Comparison of ENCODE assay signal across 21 cellular contexts in the genomic region with DNA sequence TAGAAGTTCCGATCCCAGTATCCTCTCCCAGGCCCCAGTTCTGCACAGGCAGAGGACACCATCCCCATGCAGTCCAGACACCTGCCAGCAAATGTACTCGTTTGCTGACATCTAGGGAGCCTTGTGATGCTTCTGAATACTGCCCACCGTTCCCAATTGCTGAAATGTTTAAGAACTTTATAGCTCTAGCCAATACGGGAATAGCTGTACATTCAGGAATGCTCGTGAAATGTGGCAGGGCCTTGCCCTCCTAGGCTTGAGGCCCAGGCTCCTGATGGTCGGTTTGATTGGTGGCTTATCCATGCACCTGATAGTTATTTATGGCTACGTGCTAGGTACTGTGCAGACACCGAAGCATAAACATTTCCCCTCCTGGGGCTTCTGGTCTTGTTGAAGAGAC.
A peak's percentile ranks its signal among the peaks of the same experiment; 100 is the strongest.
DNase-seq lines count a peak whose midpoint lies in the region; ATAC-seq and TF ChIP-seq lines count a peak whose summit lies in the region.
"Had no signal": no experiment of that assay in that cellular context is flagged by ENCODE, and none has a peak within 500 bp of the region (broad histone marks: within the 10 kb centered on the region; RNA-seq: fewer than 3 reads in every experiment).

No MANE protein-coding gene starts in this region.

- no peaks in the 10 kb centered on the region for H3K36me3 ChIP-seq in CD4-positive, CD25-positive, alpha-beta regulatory T cell (ENCODE audit: control insufficient read depth, insufficient read depth, low read length)
- H3K36me3 ChIP-seq in Caco-2 (ENCODE audit: control insufficient read depth, insufficient read depth, low read length) = no peaks in the 10 kb centered on the region
- H3K36me3 ChIP-seq in esophagus muscularis mucosa = no peaks in the 10 kb centered on the region
- H3K36me3 ChIP-seq in H7 (replicated peaks; ENCODE audit: control insufficient read depth, insufficient read depth, low read length) = no peaks in the 10 kb centered on the region
- H3K36me3 ChIP-seq: HAP-1 had no signal

- POLR2A ChIA-PET in Caco-2 (lab: Charles Lee) = no interaction called here

- H3K4me1 Mint-ChIP-seq in CD4-positive, CD25-positive, alpha-beta regulatory T cell = peaks cover 0 to 24% (median 13%) of the 10 kb centered on the region in 4 donors
- no peaks in the 10 kb centered on the region for H3K4me1 Mint-ChIP-seq in Caco-2 (ENCODE audit: low read depth, unreplicated experiment)
- H3K4me1 Mint-ChIP-seq in activated T-helper 17 cell treated with anti-CD3 and anti-CD28 coated beads, Interleukin-2, amount 50 U/mL, for 72 hours = peaks cover 19% of the 10 kb centered on the region
- H3K4me1 Mint-ChIP-seq in type B pancreatic cell (ENCODE audit: unreplicated experiment) = no peaks in the 10 kb centered on the region
- H3K4me1 Mint-ChIP-seq: B cell had no signal

- CTCF ChIA-PET in Caco-2 (lab: Charles Lee) = no interaction called here

- H3K27ac ChIP-seq in CD4-positive, CD25-positive, alpha-beta regulatory T cell (ENCODE audit: insufficient read depth, low read length, poor library complexity, severe bottlenecking) = no peak overlapping the region
- H3K27ac ChIP-seq in esophagus muscularis mucosa (replicated peaks in 1 of 4) = no peak overlapping the region
- H3K27ac ChIP-seq: C4-2B, GM23248, RWPE1 had no signal

- H3K9me3 ChIP-seq in CD4-positive, CD25-positive, alpha-beta regulatory T cell (ENCODE audit: control insufficient read depth in 2 of 2, low read length in 2 of 2) = no peaks in the 10 kb centered on the region
- H3K9me3 ChIP-seq in Caco-2 = no peaks in the 10 kb centered on the region
- no peaks in the 10 kb centered on the region for H3K9me3 ChIP-seq in esophagus muscularis mucosa
- H3K9me3 ChIP-seq: HAP-1 had no signal

- no peaks in the 10 kb centered on the region for H3K27me3 ChIP-seq in CD4-positive, CD25-positive, alpha-beta regulatory T cell (ENCODE audit: control insufficient read depth, insufficient read depth, low read length)
- H3K27me3 ChIP-seq in Caco-2 (replicated peaks; ENCODE audit: control insufficient read depth, insufficient read depth, low read length) (no peaks in the 10 kb centered on the region), esophagus muscularis mucosa (no peaks in the 10 kb centered on the region), H7 (ENCODE audit: control insufficient read depth, insufficient read depth, low read length) (no peaks in the 10 kb centered on the region)

- no peaks in the 10 kb centered on the region for H3K9me3 Mint-ChIP-seq in CD4-positive, CD25-positive, alpha-beta regulatory T cell
- H3K9me3 Mint-ChIP-seq in Caco-2 (ENCODE audit: unreplicated experiment) = no peaks in the 10 kb centered on the region
- no peaks in the 10 kb centered on the region for H3K9me3 Mint-ChIP-seq in activated T-helper 17 cell treated with anti-CD3 and anti-CD28 coated beads, Interleukin-2, amount 50 U/mL, for 72 hours
- H3K9me3 Mint-ChIP-seq in type B pancreatic cell = no peaks in the 10 kb centered on the region

- TF ChIP-seq CTCF in Caco-2 (IDR thresholded peaks at IDR 0.05; ENCODE audit: insufficient read depth in 1 of 2, low read depth in 1 of 2, low read length in 1 of 2, severe bottlenecking in 1 of 2, unreplicated experiment in 1 of 2) (no peak), type B pancreatic cell (conservative IDR thresholded peaks at IDR 0.05) (no peak), esophagus muscularis mucosa (IDR thresholded peaks at IDR 0.05) (no peak)

- no peak for TF ChIP-seq POLR2A in esophagus muscularis mucosa (IDR thresholded peaks at IDR 0.05; ENCODE audit: low read depth)

- ATAC-seq in CD4-positive, CD25-positive, alpha-beta regulatory T cell (ENCODE audit: low read depth in 2 of 2) = no peak
- ATAC-seq in activated T-helper 17 cell treated with anti-CD3 and anti-CD28 coated beads, Interleukin-2, amount 50 U/mL, for 72 hours (replicated peaks) = no peak
- ATAC-seq in left colon = no peak

- intact Hi-C loops in Caco-2 (cut with micrococcal nuclease; ENCODE audit: unreplicated experiment) (no loop called here), left colon (cut with DNase I, micrococcal nuclease) (no loop called here), esophagus muscularis mucosa (cut with DNase I) (no loop called here)

- no TSS peak for BruUV-seq in Caco-2 (replicated peaks; lab: Mats Ljungman, UMichigan)

- H3K36me3 Mint-ChIP-seq in CD4-positive, CD25-positive, alpha-beta regulatory T cell = peaks cover 15% of the 10 kb centered on the region
- H3K36me3 Mint-ChIP-seq in Caco-2 (ENCODE audit: insufficient read depth, unreplicated experiment) = no peaks in the 10 kb centered on the region
- peaks cover 24% of the 10 kb centered on the region for H3K36me3 Mint-ChIP-seq in activated T-helper 17 cell treated with anti-CD3 and anti-CD28 coated beads, Interleukin-2, amount 50 U/mL, for 72 hours (ENCODE audit: low read depth)
- no peaks in the 10 kb centered on the region for H3K36me3 Mint-ChIP-seq in type B pancreatic cell

- H3K4me3 Mint-ChIP-seq in CD4-positive, CD25-positive, alpha-beta regulatory T cell = no peak overlapping the region
- no peak overlapping the region for H3K4me3 Mint-ChIP-seq in Caco-2 (ENCODE audit: unreplicated experiment)
- H3K4me3 Mint-ChIP-seq in activated T-helper 17 cell treated with anti-CD3 and anti-CD28 coated beads, Interleukin-2, amount 50 U/mL, for 72 hours = no peak overlapping the region
- H3K4me3 Mint-ChIP-seq in type B pancreatic cell = no peak overlapping the region
- H3K4me3 Mint-ChIP-seq: B cell had no signal

- no peaks in the 10 kb centered on the region for H3K4me1 ChIP-seq in CD4-positive, CD25-positive, alpha-beta regulatory T cell (ENCODE audit: control insufficient read depth, insufficient read depth, low read length, poor library complexity, severe bottlenecking)
- H3K4me1 ChIP-seq in Caco-2 = no peaks in the 10 kb centered on the region
- peaks cover 0 to 34% (median 25%) of the 10 kb centered on the region in 4 donors for H3K4me1 ChIP-seq in esophagus muscularis mucosa
- H3K4me1 ChIP-seq: HAP-1 had no signal

- DNase-seq in CD4-positive, CD25-positive, alpha-beta regulatory T cell = no peak
- DNase-seq in Caco-2 = no peak
- peak; percentile 24 for DNase-seq in type B pancreatic cell (ENCODE audit: extremely low spot score, unreplicated experiment)
- no peak for DNase-seq in left colon
- no peak for DNase-seq in esophagus muscularis mucosa (ENCODE audit: extremely low spot score)
- DNase-seq in H7 = no peak
- DNase-seq: GM23248, KBM-7, MV-4-11, NCI-H1105, NCI-H1436 treated with DMSO at 0.1 percent for 48 hours, NCI-H187 treated with DMSO at 0.1 percent for 48 hours, NCI-H446, NCI-H524 treated with DMSO at 0.1 percent for 48 hours, NCI-H774, SHP77 had no signal

- H3K4me3 ChIP-seq in CD4-positive, CD25-positive, alpha-beta regulatory T cell (ENCODE audit: low read depth, low read length) = no peak overlapping the region
- no peak overlapping the region for H3K4me3 ChIP-seq in Caco-2 (ENCODE audit: low read depth, low read length)
- no peak overlapping the region for H3K4me3 ChIP-seq in esophagus muscularis mucosa
- no peak overlapping the region for H3K4me3 ChIP-seq in H7 (ENCODE audit: insufficient read depth, low read depth, low read length)
- H3K4me3 ChIP-seq: GM23248, HAP-1 had no signal

- TF ChIP-seq EP300 in esophagus muscularis mucosa (IDR thresholded peaks at IDR 0.05) = no peak

- 89% methylated on average over 8 of the region's 8 CpGs for WGBS in esophagus muscularis mucosa

- peak overlapping the region in 2 of 3 donors; percentile 22 to 36 for H3K27ac Mint-ChIP-seq in CD4-positive, CD25-positive, alpha-beta regulatory T cell
- peak overlapping the region; percentile 7 for H3K27ac Mint-ChIP-seq in Caco-2 (ENCODE audit: unreplicated experiment)
- peak overlapping the region; percentile 32 for H3K27ac Mint-ChIP-seq in activated T-helper 17 cell treated with anti-CD3 and anti-CD28 coated beads, Interleukin-2, amount 50 U/mL, for 72 hours
- H3K27ac Mint-ChIP-seq in type B pancreatic cell = no peak overlapping the region
- H3K27ac Mint-ChIP-seq: B cell had no signal

- H3K27me3 Mint-ChIP-seq in CD4-positive, CD25-positive, alpha-beta regulatory T cell = no peaks in the 10 kb centered on the region
- no peaks in the 10 kb centered on the region for H3K27me3 Mint-ChIP-seq in Caco-2 (ENCODE audit: insufficient read depth, unreplicated experiment)
- H3K27me3 Mint-ChIP-seq in activated T-helper 17 cell treated with anti-CD3 and anti-CD28 coated beads, Interleukin-2, amount 50 U/mL, for 72 hours = no peaks in the 10 kb centered on the region
- no peaks in the 10 kb centered on the region for H3K27me3 Mint-ChIP-seq in type B pancreatic cell
- H3K27me3 Mint-ChIP-seq: B cell had no signal
